Comparison of ENCODE assay signal across 14 cellular contexts in the genomic region with DNA sequence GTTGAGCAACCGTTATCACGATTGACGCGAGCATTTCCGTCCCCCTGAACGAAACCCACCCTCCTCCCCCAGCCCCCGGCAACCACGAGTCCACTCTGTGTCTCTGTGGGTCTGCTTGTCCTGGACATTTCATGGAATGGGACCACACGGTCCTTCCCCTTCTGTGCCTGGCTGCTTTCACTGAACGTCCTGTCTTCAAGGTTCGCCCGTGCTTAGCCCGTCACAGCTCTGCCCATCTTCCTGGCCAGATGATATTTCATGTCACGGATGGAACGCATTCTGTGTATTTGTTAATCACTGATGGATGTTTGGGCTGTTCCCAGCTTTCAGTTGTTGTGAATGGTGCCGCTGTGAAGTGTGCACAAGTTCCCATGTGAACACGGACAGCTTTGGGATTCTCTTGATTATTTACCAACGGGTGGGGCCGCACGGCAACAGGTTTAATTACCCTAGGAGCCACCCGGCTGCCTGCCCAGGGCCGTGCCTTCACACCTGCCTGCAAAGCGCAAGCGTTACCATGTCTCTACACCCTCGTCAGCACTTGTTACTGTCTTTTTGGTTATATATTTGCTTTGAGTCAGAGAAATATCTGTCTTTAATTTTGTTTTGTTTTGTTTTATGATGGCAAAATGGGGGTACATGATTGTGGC. TPM values are rescaled to one million over a fixed set of nuclear protein-coding genes. Genes with fewer than 3 reads are reported as not detected.
DNase-seq lines count a peak whose midpoint lies in the region; ATAC-seq and TF ChIP-seq lines count a peak whose summit lies in the region.
"Had no signal": no experiment of that assay in that cellular context is flagged by ENCODE, and none has a peak within 500 bp of the region (broad histone marks: within the 10 kb centered on the region; RNA-seq: fewer than 3 reads in every experiment).

No MANE protein-coding gene starts in this region.

- H3K36me3 Mint-ChIP-seq in activated naive CD4-positive, alpha-beta T cell treated with anti-CD3 and anti-CD28 coated beads, Interleukin-2, amount 10 ng/mL, durations not matched to agents 7 days and 5 days = peaks cover 59% of the 10 kb centered on the region
- peaks cover 37% of the 10 kb centered on the region for H3K36me3 Mint-ChIP-seq in stimulated activated naive CD8-positive, alpha-beta T cell treated with anti-CD3 and anti-CD28 coated beads, Interleukin-15, Interleukin-2, amounts not matched to agents 100 ng/mL and 50 ng/mL, for 24 hours (ENCODE audit: low read depth)
- H3K36me3 Mint-ChIP-seq in type B pancreatic cell = no peaks in the 10 kb centered on the region

- CTCF ChIA-PET in activated naive CD4-positive, alpha-beta T cell treated with anti-CD3 and anti-CD28 coated beads, Interleukin-2, amount 10 ng/mL, durations not matched to agents 7 days and 5 days (lab: Charles Lee) = no interaction called here

- TF ChIP-seq CTCF in RWPE2 (IDR thresholded peaks at IDR 0.05; ENCODE audit: poor library complexity, severe bottlenecking) (no peak), type B pancreatic cell (conservative IDR thresholded peaks at IDR 0.05) (no peak)

- H3K27me3 ChIP-seq in RWPE2 (ENCODE audit: insufficient read depth, poor library complexity, severe bottlenecking) = no peaks in the 10 kb centered on the region
- H3K27me3 ChIP-seq: brain microvascular endothelial cell, tibial artery had no signal

- H3K9me3 Mint-ChIP-seq in activated naive CD4-positive, alpha-beta T cell treated with anti-CD3 and anti-CD28 coated beads, Interleukin-2, amount 10 ng/mL, durations not matched to agents 7 days and 5 days = peaks cover 42% of the 10 kb centered on the region
- peaks cover 32% of the 10 kb centered on the region for H3K9me3 Mint-ChIP-seq in stimulated activated naive CD8-positive, alpha-beta T cell treated with anti-CD3 and anti-CD28 coated beads, Interleukin-15, Interleukin-2, amounts not matched to agents 100 ng/mL and 50 ng/mL, for 24 hours
- peaks cover 16% of the 10 kb centered on the region for H3K9me3 Mint-ChIP-seq in type B pancreatic cell

- intact Hi-C loops in left colon (cut with DNase I, micrococcal nuclease) = no loop called here

- no peak overlapping the region for H3K4me3 ChIP-seq in RWPE2 (ENCODE audit: severe bottlenecking)
- H3K4me3 ChIP-seq: tibial artery had no signal

- peaks cover 12% of the 10 kb centered on the region for H3K4me1 Mint-ChIP-seq in activated naive CD4-positive, alpha-beta T cell treated with anti-CD3 and anti-CD28 coated beads, Interleukin-2, amount 10 ng/mL, durations not matched to agents 7 days and 5 days
- H3K4me1 Mint-ChIP-seq in stimulated activated naive CD8-positive, alpha-beta T cell treated with anti-CD3 and anti-CD28 coated beads, Interleukin-15, Interleukin-2, amounts not matched to agents 100 ng/mL and 50 ng/mL, for 24 hours (ENCODE audit: low read depth) = peaks cover 27% of the 10 kb centered on the region
- no peaks in the 10 kb centered on the region for H3K4me1 Mint-ChIP-seq in type B pancreatic cell (ENCODE audit: unreplicated experiment)

- H3K36me3 ChIP-seq in RWPE2 (ENCODE audit: low read depth) = no peaks in the 10 kb centered on the region

- H3K27ac Mint-ChIP-seq in activated naive CD4-positive, alpha-beta T cell treated with anti-CD3 and anti-CD28 coated beads, Interleukin-2, amount 10 ng/mL, durations not matched to agents 7 days and 5 days = peak overlapping the region; percentile 67
- H3K27ac Mint-ChIP-seq in stimulated activated naive CD8-positive, alpha-beta T cell treated with anti-CD3 and anti-CD28 coated beads, Interleukin-15, Interleukin-2, amounts not matched to agents 100 ng/mL and 50 ng/mL, for 24 hours = peak overlapping the region; percentile 66
- no peak overlapping the region for H3K27ac Mint-ChIP-seq in type B pancreatic cell

- H3K27ac ChIP-seq in RWPE2 (ENCODE audit: poor library complexity, severe bottlenecking) = no peak overlapping the region
- H3K27ac ChIP-seq: brain microvascular endothelial cell, tibial artery had no signal

- no peak for DNase-seq in activated naive CD4-positive, alpha-beta T cell treated with anti-CD3 and anti-CD28 coated beads, Interleukin-2, amount 10 ng/mL, durations not matched to agents 7 days and 5 days
- no peak for DNase-seq in activated naive CD4-positive, alpha-beta T cell (lab: John Stamatoyannopoulos, UW)
- DNase-seq in RWPE2 (ENCODE audit: low spot score) (peak; percentile 17), left colon (peak; percentile 25 to 39), H4 (ENCODE audit: low spot score) (no peak), type B pancreatic cell (ENCODE audit: extremely low spot score, unreplicated experiment) (no peak)
- DNase-seq: brain microvascular endothelial cell; DMS153; effector memory CD4-positive, alpha-beta T cell; HCEC 1CT; mesenchymal stem cell had no signal

- H3K4me3 Mint-ChIP-seq in activated naive CD4-positive, alpha-beta T cell treated with anti-CD3 and anti-CD28 coated beads, Interleukin-2, amount 10 ng/mL, durations not matched to agents 7 days and 5 days = no peak overlapping the region
- H3K4me3 Mint-ChIP-seq in stimulated activated naive CD8-positive, alpha-beta T cell treated with anti-CD3 and anti-CD28 coated beads, Interleukin-15, Interleukin-2, amounts not matched to agents 100 ng/mL and 50 ng/mL, for 24 hours = peak overlapping the region; percentile 23
- no peak overlapping the region for H3K4me3 Mint-ChIP-seq in type B pancreatic cell

- no peaks in the 10 kb centered on the region for H3K27me3 Mint-ChIP-seq in activated naive CD4-positive, alpha-beta T cell treated with anti-CD3 and anti-CD28 coated beads, Interleukin-2, amount 10 ng/mL, durations not matched to agents 7 days and 5 days
- H3K27me3 Mint-ChIP-seq in stimulated activated naive CD8-positive, alpha-beta T cell treated with anti-CD3 and anti-CD28 coated beads, Interleukin-15, Interleukin-2, amounts not matched to agents 100 ng/mL and 50 ng/mL, for 24 hours = no peaks in the 10 kb centered on the region
- no peaks in the 10 kb centered on the region for H3K27me3 Mint-ChIP-seq in type B pancreatic cell

- no peaks in the 10 kb centered on the region for H3K4me1 ChIP-seq in RWPE2 (ENCODE audit: insufficient read depth, poor library complexity, severe bottlenecking)
- H3K4me1 ChIP-seq: tibial artery had no signal

- ATAC-seq in RWPE2 (ENCODE audit: low read depth) (no peak), left colon (peak; percentile 91), HG02623 (IDR thresholded peaks at IDR 0.05; ENCODE audit: unreplicated experiment) (no peak)

- peaks cover 14% of the 10 kb centered on the region for H3K9me3 ChIP-seq in RWPE2 (ENCODE audit: severe bottlenecking)
- H3K9me3 ChIP-seq: tibial artery had no signal

RNA-seq across cellular contexts. Expression of a gene that starts 42.5 kb away (rescaled TPM):
- total RNA-seq in left colon (1 to 10 TPM; 6.5 to 9.0 TPM), type B pancreatic cell (ENCODE audit: low replicate concordance) (1.9 and 9.3 TPM in 2 replicates)
- 6.3 and 7.1 TPM in 2 replicates for total RNA-seq in H4 (2014; rRNA removed; shearing (Covaris generic))

Comparison
In these comparisons a context has a peak if more than half of its experiments do, and no peak if none do; other contexts are left out.
1. DNase-seq: peak in RWPE2 (single experiment) and left colon (2 of 2); none in activated naive CD4-positive, alpha-beta T cell treated with anti-CD3 and anti-CD28 coated beads, Interleukin-2, amount 10 ng/mL, durations not matched to agents 7 days and 5 days (single experiment), activated naive CD4-positive, alpha-beta T cell (0 of 4), H4 (single experiment) and type B pancreatic cell (single experiment).